In the genomic region with DNA sequence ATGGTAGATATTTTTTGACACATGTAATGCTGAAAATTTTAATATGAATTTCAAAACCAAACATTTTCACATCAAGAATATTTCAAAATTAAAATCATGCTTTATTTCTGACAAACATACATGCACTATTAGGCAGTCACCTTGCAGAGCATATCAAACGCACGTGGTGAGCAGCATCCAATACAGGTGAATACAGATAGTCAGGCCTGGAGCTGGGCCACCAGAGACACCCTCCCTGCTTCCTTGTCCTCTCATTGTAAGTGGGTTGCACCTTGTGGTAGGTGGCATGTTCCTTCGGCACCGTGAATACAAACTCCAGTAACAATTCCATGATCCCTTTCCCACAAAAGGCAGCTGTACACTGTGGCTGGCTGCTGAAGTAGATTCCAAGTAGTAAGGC, we compare ENCODE assay signal across 18 cellular contexts.
"Had no signal": no experiment of that assay in that cellular context is flagged by ENCODE, and none has a peak within 500 bp of the region (broad histone marks: within the 10 kb centered on the region; RNA-seq: fewer than 3 reads in every experiment).

No MANE protein-coding gene starts in this region.

- FAIRE-seq: keratinocyte, urothelium cell line had no signal

- H3K9me3 ChIP-seq: body of pancreas, esophagus squamous epithelium, left lung, thyroid gland had no signal

- H3K27ac ChIP-seq: body of pancreas, coronary artery, esophagus squamous epithelium, left lung, thyroid gland had no signal

- H3K27me3 ChIP-seq: body of pancreas, esophagus squamous epithelium, left lung, thyroid gland had no signal

- H3K36me3 ChIP-seq: esophagus squamous epithelium, left lung, thyroid gland had no signal

- ATAC-seq: activated CD8-positive, alpha-beta T cell treated with anti-CD3 and anti-CD28 coated beads for 36 hours; activated T-cell treated with anti-CD3 and anti-CD28 coated beads, Interleukin-2, amount 50 U/mL, for 4 hours; body of pancreas; left lung; natural killer cell; stimulated activated naive B cell treated with anti-CD40 and anti-IgM and Interleukin-4, amounts not matched to agents 10 μg/mL and 1 μg/mL and 100 μg/mL, for 72 hours had no signal

- DNase-seq: activated CD4-positive, alpha-beta T cell treated with anti-CD3 and anti-CD28 coated beads for 48 hours; activated CD8-positive, alpha-beta T cell treated with anti-CD3 and anti-CD28 coated beads for 36 hours; activated effector memory CD4-positive, alpha-beta T cell treated with anti-CD3 and anti-CD28 coated beads, Interleukin-2, amount 50 U/mL, for 16 hours; activated T-cell treated with anti-CD3 and anti-CD28 coated beads, Interleukin-2, amount 50 U/mL, for 4 hours; amygdala; body of pancreas; caudate nucleus; esophagus squamous epithelium; foreskin fibroblast; hippocampal formation; left lung; natural killer cell; retina; stimulated activated naive B cell treated with anti-CD40 and anti-IgM and Interleukin-4, amounts not matched to agents 10 μg/mL and 1 μg/mL and 100 μg/mL, for 72 hours; thyroid gland had no signal

- H3K4me3 ChIP-seq: body of pancreas, coronary artery, esophagus squamous epithelium, left lung, thyroid gland had no signal
